ENCODE assay signal across 16 cellular contexts in the genomic region with DNA sequence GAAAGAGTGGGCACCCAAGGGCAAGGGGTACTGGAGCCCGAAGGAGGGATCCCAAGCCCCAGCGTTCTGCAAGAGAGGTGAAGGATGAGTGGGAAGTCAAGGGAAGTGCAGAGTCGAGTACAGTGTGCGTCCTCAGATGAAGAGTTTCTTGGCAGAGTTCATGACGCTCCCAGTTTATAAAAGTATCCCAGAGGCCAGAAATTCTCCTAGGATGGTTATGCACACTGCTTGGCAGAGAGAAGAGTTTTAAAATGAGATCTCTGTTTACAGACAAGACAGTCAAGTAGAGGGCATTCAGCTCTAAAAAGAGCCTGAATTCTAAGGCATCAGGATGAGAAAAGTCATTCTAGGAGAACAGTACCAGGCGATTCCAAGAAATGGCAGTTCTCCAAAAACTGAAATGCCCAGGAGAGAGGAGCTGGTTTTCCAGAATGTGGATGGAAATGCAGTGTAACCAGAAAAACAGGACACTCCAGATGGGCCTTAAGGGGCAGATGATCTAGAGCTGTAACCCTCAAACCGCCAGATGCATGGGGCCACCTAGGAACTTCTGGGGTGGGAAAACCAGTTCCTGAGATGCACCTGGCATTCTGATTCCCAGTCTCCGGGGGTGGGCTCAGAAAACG.
A peak's percentile ranks its signal among the peaks of the same experiment; 100 is the strongest.
DNase-seq lines count a peak whose midpoint lies in the region; ATAC-seq and TF ChIP-seq lines count a peak whose summit lies in the region.
"Had no signal": no experiment of that assay in that cellular context is flagged by ENCODE, and none has a peak within 500 bp of the region (broad histone marks: within the 10 kb centered on the region; RNA-seq: fewer than 3 reads in every experiment).

No MANE protein-coding gene starts in this region.

- no peaks in the 10 kb centered on the region for H3K9me3 Mint-ChIP-seq in natural killer cell
- H3K9me3 Mint-ChIP-seq: CD14-positive monocyte, naive B cell had no signal

- H3K4me1 Mint-ChIP-seq in natural killer cell, result no peaks in the 10 kb centered on the region

- peaks cover 43% of the 10 kb centered on the region for H3K4me1 ChIP-seq in stomach smooth muscle (ENCODE audit: control insufficient read depth, insufficient read depth, low read length)

- no peak overlapping the region for H3K27ac Mint-ChIP-seq in natural killer cell
- H3K27ac Mint-ChIP-seq: CD14-positive monocyte had no signal

- peaks cover 0 to 5% of the 10 kb centered on the region in 2 donors for H3K36me3 ChIP-seq in stomach smooth muscle (ENCODE audit: control insufficient read depth in 2 of 2, insufficient read depth in 2 of 2, low read length in 2 of 2)

- H3K4me3 Mint-ChIP-seq in natural killer cell, result no peak overlapping the region
- H3K4me3 Mint-ChIP-seq: CD14-positive monocyte, naive B cell had no signal

- H3K27me3 Mint-ChIP-seq in natural killer cell (ENCODE audit: low read depth in 2 of 2), result peaks cover 20 to 51% of the 10 kb centered on the region in 2 donors

- H3K27me3 ChIP-seq in stomach smooth muscle (ENCODE audit: control insufficient read depth in 1 of 2, insufficient read depth in 2 of 2, low read length in 2 of 2), result no peaks in the 10 kb centered on the region

- no peaks in the 10 kb centered on the region for H3K9me3 ChIP-seq in stomach smooth muscle (ENCODE audit: control insufficient read depth in 2 of 2, low read length in 2 of 2)

- H3K36me3 Mint-ChIP-seq in natural killer cell, result no peaks in the 10 kb centered on the region
- H3K36me3 Mint-ChIP-seq: naive B cell had no signal

- DNase-seq in NCI-H2029 treated with DMSO at 0.1 percent for 48 hours (lab: John Stamatoyannopoulos, UW), result peak; percentile 9
- DNase-seq in NCI-H2029 (lab: John Stamatoyannopoulos, UW), result no peak
- DNase-seq in cerebellum (ENCODE audit: low spot score), result peak; percentile 44
- peak; percentile 45 for DNase-seq in left lobe of liver (ENCODE audit: low spot score)
- no peak for DNase-seq in foreskin fibroblast
- DNase-seq in head of caudate nucleus, result no peak
- no peak for DNase-seq in natural killer cell
- DNase-seq: 8988T; activated gamma-delta T cell treated with Interleukin-2 at 50 U/mL for 16 hours; MM.1S; naive B cell; NCI-H2171 treated with DMSO at 0.1 percent for 48 hours; stimulated activated CD4-positive, alpha-beta T cell treated with anti-CD3 and anti-CD28 coated beads, Interleukin-2, amount 100 ng/mL, for 48 hours had no signal

- H3K4me3 ChIP-seq in stomach smooth muscle (ENCODE audit: low read length in 2 of 2) (peak overlapping the region; percentile 3 to 50), foreskin fibroblast (ENCODE audit: low read depth in 1 of 2, low read length in 2 of 2) (no peak overlapping the region)
- H3K4me3 ChIP-seq: SK-N-MC had no signal

- H3K9ac ChIP-seq in stomach smooth muscle (ENCODE audit: low read length in 2 of 2), result peak overlapping the region in 1 of 2 donors; percentile 46

- no peak for TF ChIP-seq CTCF in foreskin fibroblast (IDR thresholded peaks at IDR 0.05; ENCODE audit: low read depth, low read length)
- no peak for TF ChIP-seq CTCF in natural killer cell (IDR thresholded peaks at IDR 0.05)

- peak; percentile 10 for ATAC-seq in left lobe of liver
- ATAC-seq in natural killer cell, result no peak

- intact Hi-C loops in head of caudate nucleus (cut with DNase I), result no loop called here
- intact Hi-C loops in natural killer cell (cut with micrococcal nuclease), result no loop called here

- peak overlapping the region; percentile 37 for H3K27ac ChIP-seq in stomach smooth muscle (ENCODE audit: low read length)
- H3K27ac ChIP-seq: SK-N-MC had no signal

Comparison
In these comparisons a context has a peak if more than half of its experiments do, and no peak if none do; other contexts are left out.
1. DNase-seq: peak in NCI-H2029 treated with DMSO at 0.1 percent for 48 hours (single experiment), cerebellum (single experiment) and left lobe of liver (single experiment); none in NCI-H2029 (single experiment), foreskin fibroblast (0 of 2), head of caudate nucleus (0 of 42) and natural killer cell (single experiment).
2. H3K4me3 ChIP-seq: peak in stomach smooth muscle (2 of 2); none in foreskin fibroblast (0 of 2).